8 cellular contexts compared by ENCODE assay signal in genomic region chr1:177983824-177984528, GRCh38. TPM values are rescaled to one million over a fixed set of nuclear protein-coding genes. Genes with fewer than 3 reads are reported as not detected.
DNase-seq lines count a peak whose midpoint lies in the region; ATAC-seq and TF ChIP-seq lines count a peak whose summit lies in the region.

No MANE protein-coding gene starts in this region.

- no peak overlapping the region for H2BK120ac ChIP-seq in trophoblast cell (ENCODE audit: insufficient read depth, low read length, poor library complexity)

- no peak overlapping the region for H3K23ac ChIP-seq in trophoblast cell (ENCODE audit: low read length)

- H3K36me3 ChIP-seq in trophoblast cell (ENCODE audit: control insufficient read depth in 1 of 2, insufficient read depth in 2 of 2, low read length in 2 of 2) = no peaks in the 10 kb centered on the region
- H3K36me3 ChIP-seq in OCI-LY7 (ENCODE audit: insufficient read depth, low read length) = no peaks in the 10 kb centered on the region

- H4K8ac ChIP-seq in trophoblast cell (ENCODE audit: low read depth, low read length) = no peak overlapping the region

- ATAC-seq in HG03565 (IDR thresholded peaks at IDR 0.05; ENCODE audit: unreplicated experiment) = no peak
- no peak for ATAC-seq in HG03520 (IDR thresholded peaks at IDR 0.05; ENCODE audit: unreplicated experiment)

- no CpG with 5 or more reads among the region's 4 CpGs for WGBS in trophoblast cell (ENCODE audit: extremely low coverage, insufficient coverage, insufficient read length)

- peak; percentile 79 for DNase-seq in H4 (ENCODE audit: low spot score)
- peak; percentile 42 for DNase-seq in RWPE1 (ENCODE audit: low spot score)
- peak; percentile 94 to 97 for DNase-seq in foreskin fibroblast
- DNase-seq in trophoblast cell = peak; percentile 38 to 68
- DNase-seq in OCI-LY7 (ENCODE audit: low spot score) = no peak
- DNase-seq in activated CD8-positive, alpha-beta memory T cell treated with anti-CD3 and anti-CD28 coated beads, Interleukin-2, amount 50 U/mL, for 4 hours = no peak

- no peak overlapping the region for H2BK5ac ChIP-seq in trophoblast cell (ENCODE audit: low read depth, low read length, poor library complexity)

- TF ChIP-seq CTCF in RWPE1 (conservative IDR thresholded peaks at IDR 0.05; ENCODE audit: low read depth) (no peak), foreskin fibroblast (IDR thresholded peaks at IDR 0.05; ENCODE audit: low read depth, low read length) (no peak), OCI-LY7 (conservative IDR thresholded peaks at IDR 0.05; ENCODE audit: low read length) (no peak)

- no peaks in the 10 kb centered on the region for H3K79me1 ChIP-seq in trophoblast cell (ENCODE audit: low read length)

- no peak overlapping the region for H3K4me2 ChIP-seq in trophoblast cell (ENCODE audit: low read length)
- no peak overlapping the region for H3K4me2 ChIP-seq in OCI-LY7 (ENCODE audit: low read length)

- H4K91ac ChIP-seq in trophoblast cell (ENCODE audit: low read depth, low read length) = no peak overlapping the region

- H3K27me3 ChIP-seq in trophoblast cell (ENCODE audit: insufficient read depth, low read length) = no peaks in the 10 kb centered on the region

- no peak overlapping the region for H3K18ac ChIP-seq in trophoblast cell (ENCODE audit: low read length)

- no peak overlapping the region for H3K14ac ChIP-seq in trophoblast cell (ENCODE audit: low read length)

- H3K4me3 ChIP-seq in foreskin fibroblast (ENCODE audit: low read depth in 1 of 2, low read length in 2 of 2) (peak overlapping the region; percentile 45 to 53), trophoblast cell (ENCODE audit: low read depth, low read length) (no peak overlapping the region), OCI-LY7 (ENCODE audit: low read depth, low read length, poor library complexity, severe bottlenecking) (no peak overlapping the region)

- H3K9ac ChIP-seq in trophoblast cell (ENCODE audit: low read length) = no peak overlapping the region

- CTCF ChIA-PET in RWPE1 (lab: Yijun Ruan, JAX) (no interaction called here), OCI-LY7 (lab: Charles Lee; ENCODE audit: unreplicated experiment) (no interaction called here)

- H2AFZ ChIP-seq in trophoblast cell (ENCODE audit: insufficient read depth, low read length, poor library complexity) (no peak overlapping the region), OCI-LY7 (ENCODE audit: low read length) (no peak overlapping the region)

- H3K27ac ChIP-seq in RWPE1 (no peak overlapping the region), trophoblast cell (ENCODE audit: low read depth, low read length) (no peak overlapping the region), OCI-LY7 (ENCODE audit: low read depth, low read length, poor library complexity, severe bottlenecking) (no peak overlapping the region)

- H4K20me1 ChIP-seq in OCI-LY7 (ENCODE audit: insufficient read depth, low read length) = no peaks in the 10 kb centered on the region

- H3K4me1 ChIP-seq in trophoblast cell (ENCODE audit: control insufficient read depth in 1 of 2, insufficient read depth in 2 of 2, low read length in 2 of 2) (no peaks in the 10 kb centered on the region), OCI-LY7 (ENCODE audit: insufficient read depth, low read length, poor library complexity, severe bottlenecking) (no peaks in the 10 kb centered on the region)

- H4K12ac ChIP-seq in trophoblast cell (ENCODE audit: low read depth, low read length) = no peak overlapping the region

- H3K9me2 ChIP-seq in OCI-LY7 (ENCODE audit: insufficient read depth, low read length) = no peaks in the 10 kb centered on the region

- H3K4ac ChIP-seq in trophoblast cell (ENCODE audit: low read depth, low read length) = no peak overlapping the region

- no peak overlapping the region for H2BK12ac ChIP-seq in trophoblast cell (ENCODE audit: low read length)

- H3K9me3 ChIP-seq in trophoblast cell (ENCODE audit: insufficient read depth, low read depth, low read length) = no peaks in the 10 kb centered on the region
- H3K9me3 ChIP-seq in OCI-LY7 (ENCODE audit: low read length) = no peaks in the 10 kb centered on the region

- H3K79me2 ChIP-seq in trophoblast cell (ENCODE audit: control insufficient read depth, insufficient read depth, low read length, poor library complexity) (no peaks in the 10 kb centered on the region), OCI-LY7 (ENCODE audit: insufficient read depth, low read depth, low read length) (no peaks in the 10 kb centered on the region)

- POLR2A ChIA-PET in RWPE1 (lab: Yijun Ruan, JAX; ENCODE audit: low non-redundant PET) = no interaction called here
- POLR2A ChIA-PET in OCI-LY7 (lab: Charles Lee) = no interaction called here

- H2AK5ac ChIP-seq in trophoblast cell (ENCODE audit: low read length) = no peak overlapping the region

- intact Hi-C loops in OCI-LY7 (cut with micrococcal nuclease; ENCODE audit: unreplicated experiment) = no loop called here

- BruUV-seq in OCI-LY7 (replicated peaks; lab: Mats Ljungman, UMichigan) = no TSS peak

RNA-seq across cellular contexts. Expression of gene SEC16B, which starts 14.1 kb away (rescaled TPM):
- total RNA-seq in H4 (2014; rRNA removed; shearing (Covaris generic)) = 0.04 and 0.27 TPM in 2 replicates
- 0.11 and 0.12 TPM in 2 replicates for polyA plus RNA-seq in trophoblast cell (2013)
- total RNA-seq in OCI-LY7 (2014; rRNA removed; shearing (Covaris generic)) = not detected in 2 replicates
- not detected in 2 replicates for total RNA-seq in OCI-LY7 (2022)

Comparison
In these comparisons a context has a peak if more than half of its experiments do, and no peak if none do; other contexts are left out.
1. DNase-seq: peak in H4 (single experiment), RWPE1 (single experiment), foreskin fibroblast (2 of 2) and trophoblast cell (2 of 2); none in OCI-LY7 (single experiment) and activated CD8-positive, alpha-beta memory T cell treated with anti-CD3 and anti-CD28 coated beads, Interleukin-2, amount 50 U/mL, for 4 hours (single experiment).
2. H3K4me3 ChIP-seq: peak in foreskin fibroblast (2 of 2); none in trophoblast cell (single experiment) and OCI-LY7 (single experiment).